ENCODE assay signal across 23 cellular contexts in the genomic region with DNA sequence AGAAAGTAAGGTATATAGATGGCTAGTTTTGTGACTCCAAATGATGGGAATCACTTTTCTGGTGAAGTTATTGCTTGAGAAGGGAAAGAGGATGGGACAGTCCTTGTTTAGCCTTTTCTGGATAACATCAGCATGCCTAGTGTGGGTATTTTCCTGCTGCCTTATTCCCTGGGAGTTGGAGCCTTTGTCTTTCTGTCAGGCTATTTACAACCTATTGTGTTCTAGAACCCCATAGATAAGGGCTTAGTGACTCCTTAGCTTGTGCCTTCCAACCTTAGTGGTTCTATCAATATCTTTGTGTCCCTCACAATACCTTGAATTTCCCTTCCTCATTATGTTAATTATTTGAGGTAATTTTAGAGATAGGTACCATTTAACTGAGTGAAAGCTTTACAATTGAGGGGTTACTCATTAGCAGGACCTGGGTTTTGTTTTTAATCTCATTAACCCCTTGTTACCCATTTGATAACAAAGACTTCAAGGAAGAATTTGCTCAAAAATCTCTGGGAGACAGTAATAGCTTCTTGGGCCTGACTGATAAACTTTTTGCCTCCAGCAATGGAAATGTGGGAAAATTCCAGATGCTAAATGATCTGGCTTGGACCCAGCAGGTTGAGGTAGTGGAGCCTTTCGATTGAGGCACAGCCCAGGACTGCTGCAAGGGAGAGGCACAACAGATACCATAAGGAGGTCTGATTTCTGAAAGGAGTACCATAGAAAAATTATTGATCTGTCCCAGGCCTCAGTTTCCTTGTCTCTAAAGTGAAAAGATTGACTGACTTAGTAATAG. TPM values are rescaled to one million over a fixed set of nuclear protein-coding genes. Genes with fewer than 3 reads are reported as not detected.
"Had no signal": no experiment of that assay in that cellular context is flagged by ENCODE, and none has a peak within 500 bp of the region (broad histone marks: within the 10 kb centered on the region; RNA-seq: fewer than 3 reads in every experiment).

No MANE protein-coding gene starts in this region.

- H3K36me3 Mint-ChIP-seq: activated naive CD8-positive, alpha-beta T cell treated with anti-CD3 and anti-CD28 coated beads for 36 hours; naive B cell; stimulated activated naive B cell treated with anti-CD40 and anti-IgM and Interleukin-4, amounts not matched to agents 10 μg/mL and 1 μg/mL and 100 μg/mL, for 72 hours had no signal

- H3K4me3 ChIP-seq: upper lobe of left lung had no signal

- H3K4me1 Mint-ChIP-seq: naive B cell; stimulated activated naive B cell treated with anti-CD40 and anti-IgM and Interleukin-4, amounts not matched to agents 10 μg/mL and 1 μg/mL and 100 μg/mL, for 72 hours had no signal

- H3K4me3 Mint-ChIP-seq: activated naive CD8-positive, alpha-beta T cell treated with anti-CD3 and anti-CD28 coated beads for 36 hours; naive B cell; stimulated activated naive B cell treated with anti-CD40 and anti-IgM and Interleukin-4, amounts not matched to agents 10 μg/mL and 1 μg/mL and 100 μg/mL, for 72 hours had no signal

- H3K9me3 Mint-ChIP-seq: activated naive CD8-positive, alpha-beta T cell treated with anti-CD3 and anti-CD28 coated beads for 36 hours; naive B cell; stimulated activated naive B cell treated with anti-CD40 and anti-IgM and Interleukin-4, amounts not matched to agents 10 μg/mL and 1 μg/mL and 100 μg/mL, for 72 hours had no signal

- H3K36me3 ChIP-seq: upper lobe of left lung had no signal

- ATAC-seq: esophagus mucosa; sciatic nerve; stimulated activated naive B cell treated with anti-CD40 and anti-IgM and Interleukin-4, amounts not matched to agents 10 μg/mL and 1 μg/mL and 100 μg/mL, for 72 hours had no signal

- FAIRE-seq: endothelial cell of umbilical vein, small intestine had no signal

- H3K27ac Mint-ChIP-seq: activated naive CD8-positive, alpha-beta T cell treated with anti-CD3 and anti-CD28 coated beads for 36 hours; naive B cell; stimulated activated naive B cell treated with anti-CD40 and anti-IgM and Interleukin-4, amounts not matched to agents 10 μg/mL and 1 μg/mL and 100 μg/mL, for 72 hours had no signal

- H3K27me3 ChIP-seq: upper lobe of left lung had no signal

- DNase-seq: activated CD4-positive, alpha-beta T cell treated with anti-CD3 and anti-CD28 coated beads for 4 hours; activated CD4-positive, alpha-beta T cell treated with anti-CD3 and anti-CD28 coated beads, Interleukin-2, amount 50 U/mL, for 48 hours; activated CD4-positive, CD25-positive, alpha-beta regulatory T cell; activated CD8-positive, alpha-beta memory T cell treated with anti-CD3 and anti-CD28 coated beads, Interleukin-2, amount 50 U/mL, for 48 hours; activated naive CD4-positive, alpha-beta T cell treated with Interleukin-2 at 50 U/mL for 16 hours; activated naive CD8-positive, alpha-beta T cell treated with anti-CD3 and anti-CD28 coated beads for 36 hours; activated T-cell treated with anti-CD3 and anti-CD28 coated beads, Interleukin-2, amount 50 U/mL, for 48 hours; dermis blood vessel endothelial cell; effector memory CD4-positive, alpha-beta T cell; foreskin melanocyte; naive B cell; occipital lobe; posterior cingulate gyrus; small intestine; stimulated activated CD4-positive, alpha-beta T cell treated with anti-CD3 and anti-CD28 coated beads, Interleukin-2, amount 100 ng/mL, for 48 hours; stimulated activated CD8-positive, alpha-beta memory T cell treated with anti-CD3 and anti-CD28 coated beads, Interleukin-4, amount 100 ng/mL, for 48 hours; stimulated activated naive B cell treated with anti-CD40 and anti-IgM and Interleukin-4, amounts not matched to agents 10 μg/mL and 1 μg/mL and 100 μg/mL, for 72 hours; T1000; upper lobe of left lung had no signal

- H3K27ac ChIP-seq: upper lobe of left lung had no signal

- H3K9me3 ChIP-seq: upper lobe of left lung had no signal

- H3K27me3 Mint-ChIP-seq: activated naive CD8-positive, alpha-beta T cell treated with anti-CD3 and anti-CD28 coated beads for 36 hours; stimulated activated naive B cell treated with anti-CD40 and anti-IgM and Interleukin-4, amounts not matched to agents 10 μg/mL and 1 μg/mL and 100 μg/mL, for 72 hours had no signal

RNA-seq across cellular contexts. Expression of gene CACHD1, which starts 49.0 kb away (rescaled TPM):
- total RNA-seq: T-helper 1 cell treated with Interleukin-12 subunit alpha and Interleukin-12 subunit beta and Interleukin-4 antibody, amounts not matched to agents 30 ng/mL and 1 ng/mL, for 36 hours had no signal
